9 cellular contexts compared by ENCODE assay signal in genomic region chr4:128220286-128221235, GRCh38.
DNase-seq lines count a peak whose midpoint lies in the region; TF ChIP-seq lines count a peak whose summit lies in the region.
"Had no signal": no experiment of that assay in that cellular context is flagged by ENCODE, and none has a peak within 500 bp of the region (broad histone marks: within the 10 kb centered on the region; RNA-seq: fewer than 3 reads in every experiment).

No MANE protein-coding gene starts in this region.

- H3K4me1 Mint-ChIP-seq in nephron progenitor cell: no peaks in the 10 kb centered on the region
- H3K4me1 Mint-ChIP-seq: B cell had no signal

- no peak overlapping the region for H3K27ac Mint-ChIP-seq in nephron progenitor cell
- H3K27ac Mint-ChIP-seq: B cell had no signal

- CTCF ChIA-PET in HEK293T (lab: Yijun Ruan, JAX): interaction anchor here (0.6 to 0.7 kb wide), 2 partner anchors 104 to 228 kb away, joined by 3 to 4 read pairs; no protein-coding TSS in a partner anchor

- no peaks in the 10 kb centered on the region for H3K9me3 Mint-ChIP-seq in nephron progenitor cell

- POLR2A ChIA-PET in HEK293T (lab: Yijun Ruan, JAX): no interaction called here

- DNase-seq in NCI-H1105 treated with DMSO at 0.1 percent for 48 hours (lab: John Stamatoyannopoulos, UW) (peak; percentile 43), NCI-H1105 (lab: John Stamatoyannopoulos, UW) (no peak), HEK293T (ENCODE audit: extremely low spot score) (peak; percentile 25), NCI-H82 (lab: John Stamatoyannopoulos, UW) (peak; percentile 48), epithelial cell of proximal tubule (ENCODE audit: low read depth) (no peak), stromal cell of bone marrow (ENCODE audit: low read depth) (peak; percentile 33), nephron progenitor cell (no peak)
- no peak for DNase-seq in NK-92 treated with Interleukin-12 subunit alpha and Interleukin-12 subunit beta, amount 100 ng/mL, for 24 hours (lab: John Stamatoyannopoulos, UW)

- no peak overlapping the region for H3K4me3 ChIP-seq in epithelial cell of proximal tubule (ENCODE audit: low read depth, low read length)

- H3K27me3 Mint-ChIP-seq in nephron progenitor cell (ENCODE audit: low read depth, poor library complexity): no peaks in the 10 kb centered on the region
- H3K27me3 Mint-ChIP-seq: B cell had no signal

- H3K36me3 Mint-ChIP-seq in nephron progenitor cell (ENCODE audit: low read depth): no peaks in the 10 kb centered on the region

- no peak overlapping the region for H3K4me3 Mint-ChIP-seq in nephron progenitor cell
- H3K4me3 Mint-ChIP-seq: B cell had no signal

- TF ChIP-seq CTCF in epithelial cell of proximal tubule (conservative IDR thresholded peaks at IDR 0.05; ENCODE audit: low read depth, low read length) (peak; percentile 41), nephron progenitor cell (IDR thresholded peaks at IDR 0.05) (no peak)

TF ChIP-seq in HEK293T, 16 proteins besides CTCF, POLR2A, EP300 and RAD21:
- TF ChIP-seq PKNOX1 (IDR thresholded peaks at IDR 0.05): peak; percentile 71
- TF ChIP-seq SP1 (IDR thresholded peaks at IDR 0.05): no peak
TF ChIP-seq in HEK293T: peak in this region for 1.

Comparison
In these comparisons a context has a peak if more than half of its experiments do, and no peak if none do; other contexts are left out.
1. DNase-seq: peak in NCI-H1105 treated with DMSO at 0.1 percent for 48 hours (single experiment), HEK293T (single experiment), NCI-H82 (single experiment) and stromal cell of bone marrow (single experiment); none in NCI-H1105 (single experiment), epithelial cell of proximal tubule (single experiment), nephron progenitor cell (single experiment) and NK-92 treated with Interleukin-12 subunit alpha and Interleukin-12 subunit beta, amount 100 ng/mL, for 24 hours (single experiment).